ENCODE assay signal across 17 cellular contexts in genomic region chr7:100457033-100457432, GRCh38. TPM values are rescaled to one million over a fixed set of nuclear protein-coding genes. Genes with fewer than 3 reads are reported as not detected.
DNase-seq lines count a peak whose midpoint lies in the region; ATAC-seq and TF ChIP-seq lines count a peak whose summit lies in the region.
"Had no signal": no experiment of that assay in that cellular context is flagged by ENCODE, and none has a peak within 500 bp of the region (broad histone marks: within the 10 kb centered on the region; RNA-seq: fewer than 3 reads in every experiment).

No MANE protein-coding gene starts in this region.

- no peaks in the 10 kb centered on the region for H3K27me3 Mint-ChIP-seq in CD4-positive, alpha-beta T cell
- no peaks in the 10 kb centered on the region; the same call in 1 of the 2 replicates for H3K27me3 Mint-ChIP-seq in WTC11 (ENCODE audit: low read depth)
- H3K27me3 Mint-ChIP-seq: B cell; CD8-positive, alpha-beta memory T cell had no signal

- TF ChIP-seq CTCF in CD4-positive, alpha-beta T cell (IDR thresholded peaks at IDR 0.05), result no peak
- TF ChIP-seq CTCF in WTC11 (IDR thresholded peaks at IDR 0.05), result no peak

- intact Hi-C loops in CD4-positive, alpha-beta T cell (cut with DNase I, micrococcal nuclease), result no loop called here

- peaks cover 28% of the 10 kb centered on the region for H3K36me3 Mint-ChIP-seq in CD4-positive, alpha-beta T cell (ENCODE audit: low read depth)
- H3K36me3 Mint-ChIP-seq in WTC11, result no peaks in the 10 kb centered on the region

- no peaks in the 10 kb centered on the region for H3K27me3 ChIP-seq in CD4-positive, alpha-beta T cell (ENCODE audit: control insufficient read depth, insufficient read depth, low read length)
- H3K27me3 ChIP-seq: BLaER1 treated with 17β-estradiol and CSF1 and Interleukin-3, amounts not matched to agents 10 nM and 100 nM had no signal

- no peak overlapping the region for H3K27ac ChIP-seq in CD4-positive, alpha-beta T cell (ENCODE audit: low read depth, low read length)

- POLR2A ChIA-PET in CD4-positive, alpha-beta T cell (lab: Charles Lee), result no interaction called here
- POLR2A ChIA-PET in WTC11 (lab: Charles Lee), result no interaction called here

- H3K9me3 ChIP-seq in CD4-positive, alpha-beta T cell (ENCODE audit: control insufficient read depth, low read length), result no peaks in the 10 kb centered on the region
- H3K9me3 ChIP-seq: BLaER1 treated with 17β-estradiol and CSF1 and Interleukin-3, amounts not matched to agents 10 nM and 100 nM had no signal

- no peak for ATAC-seq in CD4-positive, alpha-beta T cell (ENCODE audit: poor library complexity)
- no peak for ATAC-seq in WTC11
- ATAC-seq: GM12878 had no signal

- CTCF ChIA-PET in CD4-positive, alpha-beta T cell (lab: Charles Lee), result no interaction called here
- CTCF ChIA-PET in WTC11 (lab: Charles Lee), result interaction anchor here (0.7 to 4.2 kb wide), 9 partner anchors 9 to 249 kb away, joined by 3 to 46 read pairs (median 6); partner anchors contain the start of genes POP7 and ZCWPW1

- no peak for DNase-seq in CD4-positive, alpha-beta T cell
- DNase-seq in WTC11 (ENCODE audit: low spot score) (no peak), NOMO-1 treated with dmso at 0.1 percent for 144 hours (lab: John Stamatoyannopoulos, UW; ENCODE audit: unreplicated experiment) (no peak), SIG-M5 treated with dmso at 0.1 percent for 504 hours (lab: John Stamatoyannopoulos, UW; ENCODE audit: unreplicated experiment) (no peak)
- DNase-seq: CD8-positive, alpha-beta memory T cell; COR-L47; DMS 273 treated with DMSO at 0.1 percent for 48 hours; DMS53; DND-41; EL; GOT3; KBM-7 had no signal

- H3K9me3 Mint-ChIP-seq in CD4-positive, alpha-beta T cell, result no peaks in the 10 kb centered on the region
- H3K9me3 Mint-ChIP-seq in WTC11, result no peaks in the 10 kb centered on the region
- H3K9me3 Mint-ChIP-seq: CD8-positive, alpha-beta memory T cell; H9 had no signal

- no peak overlapping the region for H3K4me3 Mint-ChIP-seq in CD4-positive, alpha-beta T cell
- H3K4me3 Mint-ChIP-seq in WTC11, result no peak overlapping the region
- H3K4me3 Mint-ChIP-seq: B cell; CD8-positive, alpha-beta memory T cell; H9 had no signal

- peak overlapping the region; percentile 39 for H3K27ac Mint-ChIP-seq in CD4-positive, alpha-beta T cell
- no peak overlapping the region for H3K27ac Mint-ChIP-seq in WTC11
- H3K27ac Mint-ChIP-seq: B cell, H9 had no signal

- H3K4me1 Mint-ChIP-seq in CD4-positive, alpha-beta T cell (ENCODE audit: low read depth), result peaks cover 15% of the 10 kb centered on the region
- H3K4me1 Mint-ChIP-seq in WTC11, result peaks cover 10% of the 10 kb centered on the region

TF ChIP-seq in WTC11, 78 proteins besides CTCF, POLR2A, EP300 and RAD21:
- TF ChIP-seq ZNF121 (CRISPR knock-in tag; IDR thresholded peaks at IDR 0.05) (peak; percentile 30; the same call in 1 of the 2 replicates), NFYB (CRISPR knock-in tag; conservative IDR thresholded peaks at IDR 0.05; ENCODE audit: low read depth) (no peak)

RNA-seq across cellular contexts. Expression of gene SPACDR, which starts 7.0 kb away (rescaled TPM):
- total RNA-seq in CD4-positive, alpha-beta T cell, result under 1 TPM; 0.64 to 0.93 TPM
- total RNA-seq in WTC11 (2021), result 0.33 to 0.48 TPM (median 0.39 TPM) in 3 replicates
- total RNA-seq: G401, H9 had no signal

RNA-seq across cellular contexts. Expression of gene PPP1R35, which starts 20.7 kb away (rescaled TPM):
- total RNA-seq in CD4-positive, alpha-beta T cell, result 10 to 100 TPM; 42.9 to 47.0 TPM
- 85.9 to 90.8 TPM (median 88.3 TPM) in 3 replicates for total RNA-seq in WTC11 (2021)

RNA-seq across cellular contexts. Expression of gene TSC22D4, which starts 22.0 kb away (rescaled TPM):
- total RNA-seq in CD4-positive, alpha-beta T cell, result 10 to 100 TPM; 34.6 to 36.5 TPM
- 27.5 to 34.5 TPM (median 29.7 TPM) in 3 replicates for total RNA-seq in WTC11 (2021)

RNA-seq across cellular contexts. Expression of gene NYAP1, which starts 26.7 kb away (rescaled TPM):
- total RNA-seq in CD4-positive, alpha-beta T cell, result under 1 TPM; 0.66 to 0.75 TPM
- 6.2 to 7.6 TPM (median 6.7 TPM) in 3 replicates for total RNA-seq in WTC11 (2021)
- total RNA-seq: B cell had no signal

RNA-seq across cellular contexts. Expression of gene MEPCE, which starts 27.4 kb away (rescaled TPM):
- total RNA-seq in CD4-positive, alpha-beta T cell, result 10 to 100 TPM; 52.6 to 57.0 TPM
- 41.9 to 49.6 TPM (median 47.7 TPM) in 3 replicates for total RNA-seq in WTC11 (2021)
